9 cellular contexts compared by ENCODE assay signal in genomic region chr1:17550684-17551584, GRCh38. TPM values are rescaled to one million over a fixed set of nuclear protein-coding genes. Genes with fewer than 3 reads are reported as not detected.
DNase-seq lines count a peak whose midpoint lies in the region; ATAC-seq and TF ChIP-seq lines count a peak whose summit lies in the region.
"Had no signal": no experiment of that assay in that cellular context is flagged by ENCODE, and none has a peak within 500 bp of the region (broad histone marks: within the 10 kb centered on the region; RNA-seq: fewer than 3 reads in every experiment).

No MANE protein-coding gene starts in this region.

- CTCF ChIA-PET in MCF 10A (lab: Yijun Ruan, JAX): interaction anchor here (0.7 kb wide), 1 partner anchor 48 kb away, joined by 3 read pairs; no protein-coding TSS in a partner anchor

- H3K4me1 ChIP-seq in breast epithelium (peaks cover 0 to 16% of the 10 kb centered on the region in 2 donors), adipocyte (ENCODE audit: control insufficient read depth, insufficient read depth, low read length) (peaks cover 41% of the 10 kb centered on the region), vagina (peaks cover 67% of the 10 kb centered on the region)

- intact Hi-C loops in MCF 10A (cut with micrococcal nuclease): loop anchor here (5.0 kb wide), 1 partner anchor 36 kb away; no protein-coding TSS in a partner anchor
- intact Hi-C loops in breast epithelium (cut with DNase I; ENCODE audit: low total_unique reads): no loop called here
- intact Hi-C loops in vagina (cut with DNase I): no loop called here

- no peak overlapping the region for H3K4me3 ChIP-seq in breast epithelium
- H3K4me3 ChIP-seq in adipocyte (ENCODE audit: low read length): peak overlapping the region; percentile 13
- no peak overlapping the region for H3K4me3 ChIP-seq in vagina
- no peak overlapping the region for H3K4me3 ChIP-seq in brain microvascular endothelial cell (ENCODE audit: low read depth, low read length)

- POLR2A ChIA-PET in MCF 10A (lab: Yijun Ruan, JAX): no interaction called here

- BruUV-seq in MCF 10A (replicated peaks; lab: Mats Ljungman, UMichigan): no TSS peak

- H3K4me1 Mint-ChIP-seq in MCF 10A (ENCODE audit: insufficient read depth, unreplicated experiment): peaks cover 23% of the 10 kb centered on the region

- peak overlapping the region; percentile 18 for H3K9ac ChIP-seq in adipocyte (ENCODE audit: low read length)

- no peak for ATAC-seq in GM18868 (IDR thresholded peaks at IDR 0.05; ENCODE audit: unreplicated experiment)

- H3K27me3 ChIP-seq in breast epithelium: no peaks in the 10 kb centered on the region
- no peaks in the 10 kb centered on the region for H3K27me3 ChIP-seq in adipocyte (replicated peaks; ENCODE audit: control insufficient read depth, insufficient read depth, low read length)
- no peaks in the 10 kb centered on the region for H3K27me3 ChIP-seq in vagina
- H3K27me3 ChIP-seq in brain microvascular endothelial cell (replicated peaks): no peaks in the 10 kb centered on the region

- no peak overlapping the region for H3K4me3 Mint-ChIP-seq in MCF 10A (ENCODE audit: unreplicated experiment)

- TF ChIP-seq CTCF in MCF 10A (IDR thresholded peaks at IDR 0.05; ENCODE audit: unreplicated experiment): no peak
- TF ChIP-seq CTCF in breast epithelium (IDR thresholded peaks at IDR 0.05): no peak
- TF ChIP-seq CTCF in vagina (IDR thresholded peaks at IDR 0.05): no peak
- TF ChIP-seq CTCF in brain microvascular endothelial cell (IDR thresholded peaks at IDR 0.05; ENCODE audit: low read depth, low read length, missing control alignments): no peak

- H3K36me3 Mint-ChIP-seq in MCF 10A (ENCODE audit: insufficient read depth, unreplicated experiment): peaks cover 7% of the 10 kb centered on the region

- no peak for TF ChIP-seq POLR2A in breast epithelium (IDR thresholded peaks at IDR 0.05)
- TF ChIP-seq POLR2A in vagina (IDR thresholded peaks at IDR 0.05): no peak

- no peaks in the 10 kb centered on the region for H3K27me3 Mint-ChIP-seq in MCF 10A (ENCODE audit: insufficient read depth, unreplicated experiment)

- no peaks in the 10 kb centered on the region for H3K36me3 ChIP-seq in breast epithelium
- H3K36me3 ChIP-seq in adipocyte (ENCODE audit: control insufficient read depth, insufficient read depth, low read length, severe bottlenecking): no peaks in the 10 kb centered on the region
- H3K36me3 ChIP-seq in vagina: no peaks in the 10 kb centered on the region
- no peaks in the 10 kb centered on the region for H3K36me3 ChIP-seq in brain microvascular endothelial cell (replicated peaks)

- in situ Hi-C loops in brain microvascular endothelial cell (cut with HindIII; ENCODE audit: low pct_ligation_motif_present, low sequenced_read_pairs): no loop called here

- H3K9me3 ChIP-seq in breast epithelium (no peaks in the 10 kb centered on the region), adipocyte (ENCODE audit: control insufficient read depth, low read length) (no peaks in the 10 kb centered on the region), vagina (no peaks in the 10 kb centered on the region)

- no peaks in the 10 kb centered on the region for H3K9me3 Mint-ChIP-seq in MCF 10A (ENCODE audit: unreplicated experiment)

- H3K27ac Mint-ChIP-seq in MCF 10A (ENCODE audit: low read depth, unreplicated experiment): peak overlapping the region; percentile 27

- H3K27ac ChIP-seq in breast epithelium: peak overlapping the region in 1 of 2 donors; percentile 39
- peak overlapping the region; percentile 51 for H3K27ac ChIP-seq in vagina
- no peak overlapping the region for H3K27ac ChIP-seq in brain microvascular endothelial cell

- DNase-seq in MCF 10A (ENCODE audit: unreplicated experiment): no peak
- DNase-seq in breast epithelium (ENCODE audit: low spot score in 2 of 2): no peak
- DNase-seq in adipocyte (ENCODE audit: low read depth): no peak
- peak; percentile 47 for DNase-seq in left kidney (ENCODE audit: low read depth, low spot score)
- DNase-seq in vagina (ENCODE audit: extremely low spot score in 2 of 2): no peak
- DNase-seq in brain microvascular endothelial cell: no peak
- DNase-seq in NK-92 treated with Interleukin-12 subunit alpha and Interleukin-12 subunit beta, amount 100 ng/mL, for 24 hours (lab: John Stamatoyannopoulos, UW): no peak
- DNase-seq: activated CD8-positive, alpha-beta memory T cell treated with anti-CD3 and anti-CD28 coated beads, Interleukin-2, amount 50 U/mL, for 48 hours had no signal

RNA-seq across cellular contexts. Expression of gene ARHGEF10L, which starts 11.4 kb away (rescaled TPM):
- total RNA-seq in MCF 10A (2022) (5.0 and 12.2 TPM in 2 replicates), breast epithelium (10 to 100 TPM; 36.7 to 51.4 (median 49.8) TPM), vagina (75.6 TPM)
